32 cellular contexts compared by ENCODE assay signal in the genomic region with DNA sequence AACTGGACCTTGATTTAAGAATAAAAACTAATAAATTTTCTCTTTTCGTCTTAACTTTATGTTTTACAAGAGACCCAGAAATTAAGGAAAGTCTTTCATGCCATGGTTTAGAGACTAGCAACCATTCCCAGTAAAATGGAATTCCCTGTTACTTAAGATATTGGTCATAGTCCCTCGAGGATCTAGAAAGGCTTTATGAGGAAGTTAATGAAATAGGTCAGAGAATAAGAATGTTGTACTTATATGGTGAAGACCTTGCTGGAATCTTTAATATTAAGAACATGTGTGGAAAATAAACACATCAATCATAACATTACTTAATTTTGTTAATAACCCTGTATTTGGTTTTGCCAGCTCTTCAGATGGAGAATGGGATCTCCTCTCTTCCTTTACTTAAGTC.
"Had no signal": no experiment of that assay in that cellular context is flagged by ENCODE, and none has a peak within 500 bp of the region (broad histone marks: within the 10 kb centered on the region; RNA-seq: fewer than 3 reads in every experiment).

No MANE protein-coding gene starts in this region.

- H3K27ac Mint-ChIP-seq: activated CD4-positive, alpha-beta memory T cell treated with anti-CD3 and anti-CD28 coated beads, Interleukin-2, amount 10 ng/mL, durations not matched to agents 7 days and 5 days; activated CD4-positive, alpha-beta T cell treated with anti-CD3 and anti-CD28 coated beads for 36 hours; activated CD4-positive, alpha-beta T cell treated with anti-CD3 and anti-CD28 coated beads, Interleukin-2, amount 10 ng/mL, durations not matched to agents 7 days and 5 days; activated naive CD4-positive, alpha-beta T cell treated with anti-CD3 and anti-CD28 coated beads for 36 hours; activated naive CD4-positive, alpha-beta T cell treated with anti-CD3 and anti-CD28 coated beads, Interleukin-2, amount 50 U/mL, for 24 hours; activated naive CD8-positive, alpha-beta T cell treated with anti-CD3 and anti-CD28 coated beads for 36 hours; activated naive CD8-positive, alpha-beta T cell treated with anti-CD3 and anti-CD28 coated beads, Interleukin-2, amount 50 U/mL, for 24 hours; activated T-cell treated with anti-CD3 and anti-CD28 coated beads, Interleukin-2, amount 50 U/mL, for 24 hours; activated T-cell treated with anti-CD3 and anti-CD28 coated beads, Interleukin-2, amount 50 U/mL, for 72 hours had no signal

- H3K9me3 ChIP-seq: adrenal gland, body of pancreas, breast epithelium, colonic mucosa, esophagus squamous epithelium, gastrocnemius medialis had no signal

- H3K27me3 ChIP-seq: adrenal gland, body of pancreas, breast epithelium, cardiac muscle cell, colonic mucosa, esophagus squamous epithelium, foreskin keratinocyte, gastrocnemius medialis, heart left ventricle had no signal

- H3K4me3 Mint-ChIP-seq: activated CD4-positive, alpha-beta memory T cell treated with anti-CD3 and anti-CD28 coated beads, Interleukin-2, amount 10 ng/mL, durations not matched to agents 7 days and 5 days; activated CD4-positive, alpha-beta T cell treated with anti-CD3 and anti-CD28 coated beads for 36 hours; activated CD4-positive, alpha-beta T cell treated with anti-CD3 and anti-CD28 coated beads, Interleukin-2, amount 10 ng/mL, durations not matched to agents 7 days and 5 days; activated naive CD4-positive, alpha-beta T cell treated with anti-CD3 and anti-CD28 coated beads for 36 hours; activated naive CD4-positive, alpha-beta T cell treated with anti-CD3 and anti-CD28 coated beads, Interleukin-2, amount 50 U/mL, for 24 hours; activated naive CD8-positive, alpha-beta T cell treated with anti-CD3 and anti-CD28 coated beads for 36 hours; activated naive CD8-positive, alpha-beta T cell treated with anti-CD3 and anti-CD28 coated beads, Interleukin-2, amount 50 U/mL, for 24 hours; activated T-cell treated with anti-CD3 and anti-CD28 coated beads, Interleukin-2, amount 50 U/mL, for 24 hours; activated T-cell treated with anti-CD3 and anti-CD28 coated beads, Interleukin-2, amount 50 U/mL, for 72 hours had no signal

- H3K36me3 ChIP-seq: adrenal gland, breast epithelium, cardiac muscle cell, colonic mucosa, esophagus squamous epithelium, gastrocnemius medialis, heart left ventricle had no signal

- DNase-seq: activated CD4-positive, alpha-beta memory T cell treated with anti-CD3 and anti-CD28 coated beads, Interleukin-2, amount 10 ng/mL, durations not matched to agents 7 days and 5 days; activated CD4-positive, alpha-beta T cell treated with anti-CD3 and anti-CD28 coated beads for 36 hours; activated CD4-positive, alpha-beta T cell treated with anti-CD3 and anti-CD28 coated beads, Interleukin-2, amount 10 ng/mL, durations not matched to agents 7 days and 5 days; activated CD4-positive, alpha-beta T cell treated with anti-CD3 and anti-CD28 coated beads, Interleukin-2, amount 50 U/mL, for 4 hours; activated CD4-positive, CD25-positive, alpha-beta regulatory T cell; activated CD4-positive, CD25-positive, alpha-beta regulatory T cell treated with anti-CD3 and anti-CD28 coated beads, Interleukin-2, amount 50 U/mL, for 72 hours; activated CD8-positive, alpha-beta memory T cell treated with anti-CD3 and anti-CD28 coated beads, Interleukin-2, amount 50 U/mL, for 48 hours; activated gamma-delta T cell; activated naive CD4-positive, alpha-beta T cell treated with anti-CD3 and anti-CD28 coated beads for 36 hours; activated naive CD8-positive, alpha-beta T cell treated with anti-CD3 and anti-CD28 coated beads for 36 hours; activated naive CD8-positive, alpha-beta T cell treated with anti-CD3 and anti-CD28 coated beads, Interleukin-2, amount 50 U/mL, for 24 hours; activated T-cell treated with anti-CD3 and anti-CD28 coated beads for 4 hours; activated T-cell treated with anti-CD3 and anti-CD28 coated beads, Interleukin-2, amount 50 U/mL, for 24 hours; activated T-cell treated with anti-CD3 and anti-CD28 coated beads, Interleukin-2, amount 50 U/mL, for 72 hours; adrenal gland; amygdala; aorta; body of pancreas; central memory CD4-positive, alpha-beta T cell; cerebellar nuclear complex; colonic mucosa; effector CD8-positive, alpha-beta T cell; esophagus squamous epithelium; foreskin keratinocyte; gastrocnemius medialis; glutamatergic neuron; heart left ventricle; T-helper 2 cell had no signal

- H3K27ac ChIP-seq: adrenal gland, body of pancreas, breast epithelium, cardiac muscle cell, colonic mucosa, epithelial cell of prostate, esophagus squamous epithelium, foreskin keratinocyte, gastrocnemius medialis, heart left ventricle had no signal

- H3K4me3 ChIP-seq: adrenal gland, body of pancreas, breast epithelium, cardiac muscle cell, colonic mucosa, esophagus squamous epithelium, gastrocnemius medialis, heart left ventricle had no signal

- H3K4me1 ChIP-seq: adrenal gland, body of pancreas, breast epithelium, colonic mucosa, gastrocnemius medialis, heart left ventricle had no signal

- H3K9me3 Mint-ChIP-seq: activated CD4-positive, alpha-beta T cell treated with anti-CD3 and anti-CD28 coated beads, Interleukin-2, amount 10 ng/mL, durations not matched to agents 7 days and 5 days; activated naive CD4-positive, alpha-beta T cell treated with anti-CD3 and anti-CD28 coated beads for 36 hours; activated naive CD8-positive, alpha-beta T cell treated with anti-CD3 and anti-CD28 coated beads for 36 hours; activated naive CD8-positive, alpha-beta T cell treated with anti-CD3 and anti-CD28 coated beads, Interleukin-2, amount 50 U/mL, for 24 hours; activated T-cell treated with anti-CD3 and anti-CD28 coated beads, Interleukin-2, amount 50 U/mL, for 72 hours had no signal

- ATAC-seq: activated CD4-positive, alpha-beta T cell treated with anti-CD3 and anti-CD28 coated beads for 36 hours; activated naive CD8-positive, alpha-beta T cell treated with anti-CD3 and anti-CD28 coated beads, Interleukin-2, amount 50 U/mL, for 24 hours; activated T-cell treated with anti-CD3 and anti-CD28 coated beads, Interleukin-2, amount 50 U/mL, for 72 hours; body of pancreas; foreskin keratinocyte had no signal

- H3K4me1 Mint-ChIP-seq: activated CD4-positive, alpha-beta memory T cell treated with anti-CD3 and anti-CD28 coated beads, Interleukin-2, amount 10 ng/mL, durations not matched to agents 7 days and 5 days; activated CD4-positive, alpha-beta T cell treated with anti-CD3 and anti-CD28 coated beads for 36 hours; activated CD4-positive, alpha-beta T cell treated with anti-CD3 and anti-CD28 coated beads, Interleukin-2, amount 10 ng/mL, durations not matched to agents 7 days and 5 days; activated naive CD4-positive, alpha-beta T cell treated with anti-CD3 and anti-CD28 coated beads, Interleukin-2, amount 50 U/mL, for 24 hours; activated naive CD8-positive, alpha-beta T cell treated with anti-CD3 and anti-CD28 coated beads for 36 hours; activated naive CD8-positive, alpha-beta T cell treated with anti-CD3 and anti-CD28 coated beads, Interleukin-2, amount 50 U/mL, for 24 hours had no signal

- H3K36me3 Mint-ChIP-seq: activated naive CD4-positive, alpha-beta T cell treated with anti-CD3 and anti-CD28 coated beads, Interleukin-2, amount 50 U/mL, for 24 hours; activated naive CD8-positive, alpha-beta T cell treated with anti-CD3 and anti-CD28 coated beads for 36 hours had no signal
